Comparison of ENCODE assay signal across 15 cellular contexts in the genomic region with DNA sequence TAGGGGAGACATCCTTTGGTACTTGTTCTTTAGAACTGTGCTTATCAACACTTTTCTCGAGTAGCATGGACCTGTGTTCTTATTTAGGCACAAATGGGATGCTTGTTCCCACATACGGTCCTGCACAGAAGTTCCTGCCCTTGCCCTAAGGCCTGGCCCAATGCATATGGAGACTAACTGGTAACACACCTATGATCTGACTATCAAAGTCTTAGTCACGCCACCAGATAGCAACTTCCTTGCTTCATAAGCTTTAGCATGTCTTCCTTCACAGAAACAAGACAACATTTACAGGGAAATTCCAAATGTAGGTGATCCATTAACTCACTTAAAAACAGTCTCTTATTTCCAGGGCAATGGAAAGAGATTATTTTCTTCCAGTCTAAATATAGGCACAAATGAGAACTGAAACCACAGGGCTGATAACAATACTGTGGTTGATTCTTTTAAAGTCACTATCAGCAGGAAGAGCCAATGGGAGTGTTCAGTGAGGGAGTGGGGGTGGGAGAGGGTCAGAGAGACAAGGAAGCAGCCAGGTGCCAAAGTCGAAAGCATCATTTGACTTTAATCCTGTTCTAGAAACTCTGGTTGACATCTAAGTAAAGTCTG.
DNase-seq lines count a peak whose midpoint lies in the region; ATAC-seq and TF ChIP-seq lines count a peak whose summit lies in the region.
"Had no signal": no experiment of that assay in that cellular context is flagged by ENCODE, and none has a peak within 500 bp of the region (broad histone marks: within the 10 kb centered on the region; RNA-seq: fewer than 3 reads in every experiment).

No MANE protein-coding gene starts in this region.

- no peak overlapping the region for H3K27ac Mint-ChIP-seq in stimulated activated naive CD8-positive, alpha-beta T cell treated with anti-CD3 and anti-CD28 coated beads, Interleukin-15, amount 100 ng/mL, for 72 hours
- H3K27ac Mint-ChIP-seq in type B pancreatic cell: peak overlapping the region; percentile 61
- H3K27ac Mint-ChIP-seq: neural progenitor cell had no signal

- TF ChIP-seq POLR2A in erythroblast (IDR thresholded peaks at IDR 0.05; ENCODE audit: low read length): no peak
- no peak for TF ChIP-seq POLR2A in transverse colon (IDR thresholded peaks at IDR 0.05)

- no peak overlapping the region for H3K27ac ChIP-seq in transverse colon
- H3K27ac ChIP-seq: C4-2B, neural progenitor cell, SK-N-MC had no signal

- 79 to 80% methylated on average over 2 to 4 of the region's 4 CpGs for WGBS in transverse colon (ENCODE audit: low coverage in 1 of 2), 2 donors

- TF ChIP-seq CTCF in type B pancreatic cell (conservative IDR thresholded peaks at IDR 0.05) (no peak), transverse colon (IDR thresholded peaks at IDR 0.05) (no peak)

- DNase-seq in stimulated activated naive CD8-positive, alpha-beta T cell treated with anti-CD3 and anti-CD28 coated beads, Interleukin-15, Interleukin-2, amounts not matched to agents 100 U/mL and 50 U/mL, for 24 hours: no peak
- no peak for DNase-seq in stimulated activated naive CD8-positive, alpha-beta T cell treated with anti-CD3 and anti-CD28 coated beads, Interleukin-15, amount 100 ng/mL, for 72 hours
- DNase-seq in OCI-M2 (lab: John Stamatoyannopoulos, UW; ENCODE audit: unreplicated experiment) (peak; percentile 23), erythroblast (lab: John Stamatoyannopoulos, UW) (peak; percentile 13 to 48), type B pancreatic cell (ENCODE audit: extremely low spot score, unreplicated experiment) (no peak), COLO668 (lab: John Stamatoyannopoulos, UW; ENCODE audit: unreplicated experiment) (no peak), transverse colon (no peak)
- DNase-seq: central memory CD4-positive, alpha-beta T cell; NCI-H1105; NCI-H526 treated with DMSO at 0.1 percent for 48 hours; substantia nigra had no signal

- H3K4me3 ChIP-seq in transverse colon: no peak overlapping the region
- H3K4me3 ChIP-seq: neural progenitor cell, SK-N-MC had no signal

- peaks cover 6% of the 10 kb centered on the region for H3K4me1 Mint-ChIP-seq in stimulated activated naive CD8-positive, alpha-beta T cell treated with anti-CD3 and anti-CD28 coated beads, Interleukin-15, amount 100 ng/mL, for 72 hours
- H3K4me1 Mint-ChIP-seq in type B pancreatic cell (ENCODE audit: unreplicated experiment): peaks cover 10% of the 10 kb centered on the region

- no peaks in the 10 kb centered on the region for H3K27me3 ChIP-seq in transverse colon
- H3K27me3 ChIP-seq: neural progenitor cell had no signal

- intact Hi-C loops in transverse colon (cut with DNase I; ENCODE audit: low total_unique reads): no loop called here

- H3K4me1 ChIP-seq in transverse colon: no peaks in the 10 kb centered on the region
- H3K4me1 ChIP-seq: neural progenitor cell had no signal

- H3K9me3 ChIP-seq in transverse colon: no peaks in the 10 kb centered on the region

- in situ Hi-C loops in transverse colon (cut with MboI; ENCODE audit: low pct_ligation_motif_present in 1 of 4, low pct_unique_long_range_greater_than_20kb in 1 of 4, low sequenced_read_pairs in 3 of 4): no loop called here

- no peaks in the 10 kb centered on the region for H3K27me3 Mint-ChIP-seq in stimulated activated naive CD8-positive, alpha-beta T cell treated with anti-CD3 and anti-CD28 coated beads, Interleukin-15, amount 100 ng/mL, for 72 hours
- no peaks in the 10 kb centered on the region for H3K27me3 Mint-ChIP-seq in type B pancreatic cell

- H3K9me3 Mint-ChIP-seq in stimulated activated naive CD8-positive, alpha-beta T cell treated with anti-CD3 and anti-CD28 coated beads, Interleukin-15, amount 100 ng/mL, for 72 hours: peaks cover 0 to 17% of the 10 kb centered on the region in 2 donors
- H3K9me3 Mint-ChIP-seq in type B pancreatic cell: peaks cover 9% of the 10 kb centered on the region

- peaks cover 3% of the 10 kb centered on the region for H3K36me3 Mint-ChIP-seq in type B pancreatic cell
- H3K36me3 Mint-ChIP-seq: neural progenitor cell had no signal

- no peaks in the 10 kb centered on the region for H3K36me3 ChIP-seq in transverse colon
- H3K36me3 ChIP-seq: neural progenitor cell had no signal

- TF ChIP-seq EP300 in transverse colon (IDR thresholded peaks at IDR 0.05; ENCODE audit: low read depth): no peak

- no peak overlapping the region for H3K4me3 Mint-ChIP-seq in stimulated activated naive CD8-positive, alpha-beta T cell treated with anti-CD3 and anti-CD28 coated beads, Interleukin-15, amount 100 ng/mL, for 72 hours
- H3K4me3 Mint-ChIP-seq in type B pancreatic cell: no peak overlapping the region
- H3K4me3 Mint-ChIP-seq: neural progenitor cell had no signal

- peak; percentile 46 for ATAC-seq in stimulated activated naive CD8-positive, alpha-beta T cell treated with anti-CD3 and anti-CD28 coated beads, Interleukin-15, Interleukin-2, amounts not matched to agents 100 U/mL and 50 U/mL, for 24 hours
- ATAC-seq in stimulated activated naive CD8-positive, alpha-beta T cell treated with anti-CD3 and anti-CD28 coated beads, Interleukin-15, amount 100 ng/mL, for 72 hours: no peak
- ATAC-seq in HG02588 (IDR thresholded peaks at IDR 0.05; ENCODE audit: unreplicated experiment): no peak

Comparison
In these comparisons a context has a peak if more than half of its experiments do, and no peak if none do; other contexts are left out.
1. DNase-seq: peak in OCI-M2 (single experiment) and erythroblast (2 of 2); none in stimulated activated naive CD8-positive, alpha-beta T cell treated with anti-CD3 and anti-CD28 coated beads, Interleukin-15, Interleukin-2, amounts not matched to agents 100 U/mL and 50 U/mL, for 24 hours (single experiment), stimulated activated naive CD8-positive, alpha-beta T cell treated with anti-CD3 and anti-CD28 coated beads, Interleukin-15, amount 100 ng/mL, for 72 hours (0 of 2), type B pancreatic cell (single experiment), COLO668 (single experiment) and transverse colon (single experiment).